ENCODE assay signal across 13 cellular contexts in genomic region chr5:143036146-143036927, GRCh38.
A peak's percentile ranks its signal among the peaks of the same experiment; 100 is the strongest.
DNase-seq lines count a peak whose midpoint lies in the region; ATAC-seq and TF ChIP-seq lines count a peak whose summit lies in the region.
"Had no signal": no experiment of that assay in that cellular context is flagged by ENCODE, and none has a peak within 500 bp of the region (broad histone marks: within the 10 kb centered on the region; RNA-seq: fewer than 3 reads in every experiment).

No MANE protein-coding gene starts in this region.

- no peak for DNase-seq in activated naive CD4-positive, alpha-beta T cell treated with anti-CD3 and anti-CD28 coated beads, Interleukin-2, amount 50 U/mL, for 72 hours (ENCODE audit: low spot score in 2 of 2)
- DNase-seq in GM23338 (ENCODE audit: low spot score) (no peak), DMS 273 (lab: John Stamatoyannopoulos, UW; ENCODE audit: unreplicated experiment) (no peak), cerebellar cortex (ENCODE audit: low spot score) (no peak), dorsolateral prefrontal cortex (no peak)
- DNase-seq in activated T-helper 1 cell treated with anti-CD3 and anti-CD28 coated beads, Interleukin-12 subunit alpha, Interleukin-12 subunit beta, Interleukin-2, Interleukin-4 antibody, amounts not matched to agents 30 ng/mL and 10 ng/mL and 1 ng/mL, durations not matched to agents 14 hours and 24 hours and 36 hours (ENCODE audit: low spot score): no peak
- DNase-seq in stimulated activated naive B cell treated with anti-CD40 and anti-IgM and Interleukin-4, amounts not matched to agents 10 μg/mL and 1 μg/mL and 100 μg/mL, for 72 hours: no peak
- DNase-seq: activated CD8-positive, alpha-beta memory T cell treated with anti-CD3 and anti-CD28 coated beads, Interleukin-2, amount 50 U/mL, for 4 hours; NCI-H1436 treated with DMSO at 0.1 percent for 48 hours; stimulated activated CD4-positive, alpha-beta T cell treated with anti-CD3 and anti-CD28 coated beads, Interleukin-2, amount 100 ng/mL, for 48 hours had no signal

- H3K9me3 Mint-ChIP-seq in activated naive CD4-positive, alpha-beta T cell treated with anti-CD3 and anti-CD28 coated beads, Interleukin-2, amount 50 U/mL, for 24 hours: no peaks in the 10 kb centered on the region
- no peaks in the 10 kb centered on the region for H3K9me3 Mint-ChIP-seq in activated naive CD4-positive, alpha-beta T cell treated with anti-CD3 and anti-CD28 coated beads, Interleukin-2, amount 50 U/mL, for 72 hours
- no peaks in the 10 kb centered on the region for H3K9me3 Mint-ChIP-seq in GM23338
- no peaks in the 10 kb centered on the region for H3K9me3 Mint-ChIP-seq in activated T-helper 1 cell treated with anti-CD3 and anti-CD28 coated beads, Interleukin-12 subunit alpha, Interleukin-12 subunit beta, Interleukin-2, Interleukin-4 antibody, amounts not matched to agents 30 ng/mL and 10 ng/mL and 1 ng/mL, durations not matched to agents 14 hours and 24 hours and 36 hours
- H3K9me3 Mint-ChIP-seq in stimulated activated naive B cell treated with anti-CD40 and anti-IgM and Interleukin-4, amounts not matched to agents 10 μg/mL and 1 μg/mL and 100 μg/mL, for 72 hours: no peaks in the 10 kb centered on the region

- H3K27ac Mint-ChIP-seq in activated naive CD4-positive, alpha-beta T cell treated with anti-CD3 and anti-CD28 coated beads, Interleukin-2, amount 50 U/mL, for 24 hours: peak overlapping the region; percentile 73
- H3K27ac Mint-ChIP-seq in activated naive CD4-positive, alpha-beta T cell treated with anti-CD3 and anti-CD28 coated beads, Interleukin-2, amount 50 U/mL, for 72 hours: no peak overlapping the region
- peak overlapping the region; percentile 85 for H3K27ac Mint-ChIP-seq in GM23338
- H3K27ac Mint-ChIP-seq in activated T-helper 1 cell treated with anti-CD3 and anti-CD28 coated beads, Interleukin-12 subunit alpha, Interleukin-12 subunit beta, Interleukin-2, Interleukin-4 antibody, amounts not matched to agents 30 ng/mL and 10 ng/mL and 1 ng/mL, durations not matched to agents 14 hours and 24 hours and 36 hours: peak overlapping the region; percentile 85
- H3K27ac Mint-ChIP-seq in stimulated activated naive B cell treated with anti-CD40 and anti-IgM and Interleukin-4, amounts not matched to agents 10 μg/mL and 1 μg/mL and 100 μg/mL, for 72 hours: peak overlapping the region; percentile 33

- no peaks in the 10 kb centered on the region for H3K27me3 ChIP-seq in GM23338 (ENCODE audit: insufficient read depth)
- H3K27me3 ChIP-seq in dorsolateral prefrontal cortex: no peaks in the 10 kb centered on the region
- H3K27me3 ChIP-seq: gastroesophageal sphincter had no signal

- no peak for TF ChIP-seq CTCF in GM23338 (conservative IDR thresholded peaks at IDR 0.05; ENCODE audit: low read depth in 2 of 2)
- TF ChIP-seq CTCF in dorsolateral prefrontal cortex (IDR thresholded peaks at IDR 0.05 in 54 of 56, conservative IDR thresholded peaks at IDR 0.05 in 2 of 56; ENCODE audit: low read depth in 1 of 56, partially characterized antibody in 56 of 56): no peak

- no peak overlapping the region for H3K4me3 ChIP-seq in GM23338
- no peak overlapping the region for H3K4me3 ChIP-seq in dorsolateral prefrontal cortex
- H3K4me3 ChIP-seq: gastroesophageal sphincter had no signal

- intact Hi-C loops in activated T-helper 1 cell treated with anti-CD3 and anti-CD28 coated beads, Interleukin-12 subunit alpha, Interleukin-12 subunit beta, Interleukin-2, Interleukin-4 antibody, amounts not matched to agents 30 ng/mL and 10 ng/mL and 1 ng/mL, durations not matched to agents 14 hours and 24 hours and 36 hours (cut with micrococcal nuclease): loop anchor here (1.0 kb wide), 2 partner anchors 11 to 20 kb away; no protein-coding TSS in a partner anchor
- intact Hi-C loops in dorsolateral prefrontal cortex (cut with DNase I): no loop called here

- no peaks in the 10 kb centered on the region for H3K9me2 ChIP-seq in GM23338 (ENCODE audit: insufficient read depth)

- peak overlapping the region; percentile 31 for H3K4me3 Mint-ChIP-seq in activated naive CD4-positive, alpha-beta T cell treated with anti-CD3 and anti-CD28 coated beads, Interleukin-2, amount 50 U/mL, for 24 hours
- H3K4me3 Mint-ChIP-seq in GM23338: no peak overlapping the region
- peak overlapping the region; percentile 20 for H3K4me3 Mint-ChIP-seq in activated T-helper 1 cell treated with anti-CD3 and anti-CD28 coated beads, Interleukin-12 subunit alpha, Interleukin-12 subunit beta, Interleukin-2, Interleukin-4 antibody, amounts not matched to agents 30 ng/mL and 10 ng/mL and 1 ng/mL, durations not matched to agents 14 hours and 24 hours and 36 hours
- peak overlapping the region in 1 of 2 donors; percentile 12 for H3K4me3 Mint-ChIP-seq in stimulated activated naive B cell treated with anti-CD40 and anti-IgM and Interleukin-4, amounts not matched to agents 10 μg/mL and 1 μg/mL and 100 μg/mL, for 72 hours

- no peaks in the 10 kb centered on the region for H3K36me3 ChIP-seq in GM23338 (ENCODE audit: insufficient read depth)

- H3F3A ChIP-seq in GM23338 (replicated peaks; ENCODE audit: low read depth): no peaks in the 10 kb centered on the region

- H3K4me2 ChIP-seq in GM23338: 0 out of 2 replicates have a peak overlapping the region, but pooled peaks have one; percentile 21

- no peak overlapping the region for H2AFZ ChIP-seq in GM23338

- H3K4me1 Mint-ChIP-seq in activated naive CD4-positive, alpha-beta T cell treated with anti-CD3 and anti-CD28 coated beads, Interleukin-2, amount 50 U/mL, for 24 hours: peaks cover 35% of the 10 kb centered on the region
- H3K4me1 Mint-ChIP-seq in GM23338: peaks cover 38% of the 10 kb centered on the region
- peaks cover 73% of the 10 kb centered on the region for H3K4me1 Mint-ChIP-seq in activated T-helper 1 cell treated with anti-CD3 and anti-CD28 coated beads, Interleukin-12 subunit alpha, Interleukin-12 subunit beta, Interleukin-2, Interleukin-4 antibody, amounts not matched to agents 30 ng/mL and 10 ng/mL and 1 ng/mL, durations not matched to agents 14 hours and 24 hours and 36 hours (ENCODE audit: low read depth)
- H3K4me1 Mint-ChIP-seq in stimulated activated naive B cell treated with anti-CD40 and anti-IgM and Interleukin-4, amounts not matched to agents 10 μg/mL and 1 μg/mL and 100 μg/mL, for 72 hours: peaks cover 18 to 57% of the 10 kb centered on the region in 2 donors

- H3K4me1 ChIP-seq in GM23338 (ENCODE audit: insufficient read depth): peaks cover 7% of the 10 kb centered on the region; the same call in 1 of the 2 replicates
- H3K4me1 ChIP-seq: gastroesophageal sphincter had no signal

- H3K79me2 ChIP-seq in GM23338 (replicated peaks; ENCODE audit: insufficient read depth): no peaks in the 10 kb centered on the region

- H3K27ac ChIP-seq in GM23338 (ENCODE audit: low read depth) (0 out of 2 replicates have a peak overlapping the region, but pooled peaks have one; percentile 46), dorsolateral prefrontal cortex (no peak overlapping the region)
- H3K27ac ChIP-seq: gastroesophageal sphincter, RWPE1 had no signal

- H3K27me3 Mint-ChIP-seq in activated naive CD4-positive, alpha-beta T cell treated with anti-CD3 and anti-CD28 coated beads, Interleukin-2, amount 50 U/mL, for 24 hours: no peaks in the 10 kb centered on the region
- H3K27me3 Mint-ChIP-seq in GM23338 (ENCODE audit: insufficient read depth, low read depth, poor library complexity): peaks cover 15% of the 10 kb centered on the region
- no peaks in the 10 kb centered on the region for H3K27me3 Mint-ChIP-seq in activated T-helper 1 cell treated with anti-CD3 and anti-CD28 coated beads, Interleukin-12 subunit alpha, Interleukin-12 subunit beta, Interleukin-2, Interleukin-4 antibody, amounts not matched to agents 30 ng/mL and 10 ng/mL and 1 ng/mL, durations not matched to agents 14 hours and 24 hours and 36 hours (ENCODE audit: insufficient read depth)
- H3K27me3 Mint-ChIP-seq in stimulated activated naive B cell treated with anti-CD40 and anti-IgM and Interleukin-4, amounts not matched to agents 10 μg/mL and 1 μg/mL and 100 μg/mL, for 72 hours: no peaks in the 10 kb centered on the region

- ATAC-seq in activated naive CD4-positive, alpha-beta T cell treated with anti-CD3 and anti-CD28 coated beads, Interleukin-2, amount 50 U/mL, for 72 hours: no peak
- no peak for ATAC-seq in GM23338
- peak; percentile 90 for ATAC-seq in stimulated activated naive B cell treated with anti-CD40 and anti-IgM and Interleukin-4, amounts not matched to agents 10 μg/mL and 1 μg/mL and 100 μg/mL, for 72 hours (replicated peaks)
- ATAC-seq: gastroesophageal sphincter had no signal

- no peaks in the 10 kb centered on the region for H4K20me1 ChIP-seq in GM23338 (replicated peaks; ENCODE audit: insufficient read depth)

- H3K36me3 Mint-ChIP-seq in activated naive CD4-positive, alpha-beta T cell treated with anti-CD3 and anti-CD28 coated beads, Interleukin-2, amount 50 U/mL, for 24 hours: peaks cover 16% of the 10 kb centered on the region
- H3K36me3 Mint-ChIP-seq in activated naive CD4-positive, alpha-beta T cell treated with anti-CD3 and anti-CD28 coated beads, Interleukin-2, amount 50 U/mL, for 72 hours: no peaks in the 10 kb centered on the region
- H3K36me3 Mint-ChIP-seq in GM23338 (ENCODE audit: low read depth): no peaks in the 10 kb centered on the region
- H3K36me3 Mint-ChIP-seq in activated T-helper 1 cell treated with anti-CD3 and anti-CD28 coated beads, Interleukin-12 subunit alpha, Interleukin-12 subunit beta, Interleukin-2, Interleukin-4 antibody, amounts not matched to agents 30 ng/mL and 10 ng/mL and 1 ng/mL, durations not matched to agents 14 hours and 24 hours and 36 hours (ENCODE audit: low read depth): peaks cover 24% of the 10 kb centered on the region
- H3K36me3 Mint-ChIP-seq in stimulated activated naive B cell treated with anti-CD40 and anti-IgM and Interleukin-4, amounts not matched to agents 10 μg/mL and 1 μg/mL and 100 μg/mL, for 72 hours: peaks cover 0 to 3% of the 10 kb centered on the region in 2 donors

TF ChIP-seq in GM23338, 12 proteins besides CTCF, POLR2A, EP300 and RAD21 (continues in another document):
- no peak for TF ChIP-seq NANOG (IDR thresholded peaks at IDR 0.05; ENCODE audit: borderline replicate concordance)
- TF ChIP-seq POLR2AphosphoS5 (IDR thresholded peaks at IDR 0.05; ENCODE audit: low read depth): no peak
- no peak for TF ChIP-seq ZNF331 (CRISPR knock-in tag; IDR thresholded peaks at IDR 0.05; ENCODE audit: low read depth)
- no peak for TF ChIP-seq EZH2 (IDR thresholded peaks at IDR 0.05; ENCODE audit: low read depth, unreplicated experiment)
- TF ChIP-seq CREB1 (CRISPR knock-in tag; IDR thresholded peaks at IDR 0.05; ENCODE audit: low read depth): no peak
- TF ChIP-seq ZNF114 (CRISPR knock-in tag; IDR thresholded peaks at IDR 0.05): no peak

Comparison
In these comparisons a context has a peak if more than half of its experiments do, and no peak if none do; other contexts are left out.
1. H3K27ac Mint-ChIP-seq: peak in activated naive CD4-positive, alpha-beta T cell treated with anti-CD3 and anti-CD28 coated beads, Interleukin-2, amount 50 U/mL, for 24 hours (single experiment), GM23338 (single experiment), activated T-helper 1 cell treated with anti-CD3 and anti-CD28 coated beads, Interleukin-12 subunit alpha, Interleukin-12 subunit beta, Interleukin-2, Interleukin-4 antibody, amounts not matched to agents 30 ng/mL and 10 ng/mL and 1 ng/mL, durations not matched to agents 14 hours and 24 hours and 36 hours (single experiment) and stimulated activated naive B cell treated with anti-CD40 and anti-IgM and Interleukin-4, amounts not matched to agents 10 μg/mL and 1 μg/mL and 100 μg/mL, for 72 hours (single experiment); none in activated naive CD4-positive, alpha-beta T cell treated with anti-CD3 and anti-CD28 coated beads, Interleukin-2, amount 50 U/mL, for 72 hours (0 of 2).
2. ATAC-seq: peak in stimulated activated naive B cell treated with anti-CD40 and anti-IgM and Interleukin-4, amounts not matched to agents 10 μg/mL and 1 μg/mL and 100 μg/mL, for 72 hours (2 of 2); none in activated naive CD4-positive, alpha-beta T cell treated with anti-CD3 and anti-CD28 coated beads, Interleukin-2, amount 50 U/mL, for 72 hours (0 of 2) and GM23338 (single experiment).